ENCODE assay signal across 8 cellular contexts in the genomic region with DNA sequence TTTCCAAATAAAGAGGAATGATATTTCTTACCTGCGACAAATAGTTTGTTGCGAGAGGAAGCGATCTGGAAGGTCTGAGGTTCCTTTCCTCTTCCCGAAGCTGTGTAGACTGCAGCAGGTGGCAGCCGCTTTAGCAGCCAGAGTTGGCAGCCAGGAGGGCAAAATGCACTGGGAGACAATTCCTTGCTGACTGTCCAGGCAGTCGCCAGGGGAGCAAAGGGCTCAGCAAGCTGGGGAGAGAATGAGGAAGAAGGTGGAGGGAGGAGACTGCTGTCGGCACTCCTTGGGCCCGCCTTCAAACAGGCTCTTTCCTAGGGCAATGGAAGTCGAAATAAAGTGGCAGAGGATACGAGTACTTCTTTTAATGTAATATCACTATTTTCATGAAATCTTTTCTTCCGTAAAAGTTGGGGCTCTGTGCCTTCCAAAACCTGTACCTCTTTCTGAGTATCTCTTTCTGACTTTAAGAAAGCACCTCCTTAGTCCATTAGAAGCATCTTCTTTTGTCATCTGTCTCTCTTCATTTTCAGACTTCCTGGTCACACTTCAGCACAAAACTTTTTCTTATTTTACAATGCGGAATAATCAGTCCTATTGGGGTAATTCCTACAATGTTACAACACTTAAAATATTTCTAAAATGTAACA. TPM values are rescaled to one million over a fixed set of nuclear protein-coding genes. Genes with fewer than 3 reads are reported as not detected.
DNase-seq lines count a peak whose midpoint lies in the region; ATAC-seq and TF ChIP-seq lines count a peak whose summit lies in the region.

Gene IL18 (minus strand): TSS at position 220 of the 647 bp plus-strand sequence. CDS start 9,041 bp downstream, outside the sequence.

- CTCF ChIA-PET in activated naive CD4-positive, alpha-beta T cell treated with anti-CD3 and anti-CD28 coated beads, Interleukin-2, amount 10 ng/mL, durations not matched to agents 7 days and 5 days (lab: Charles Lee): interaction anchor here (2.1 kb wide), 1 partner anchor 12 kb away, joined by 6 read pairs; the partner anchor contains the start of gene BCO2

- no peaks in the 10 kb centered on the region for H3K36me3 ChIP-seq in colonic mucosa
- H3K36me3 ChIP-seq in aorta (ENCODE audit: control insufficient read depth in 1 of 2, insufficient read depth in 2 of 2, low read length in 1 of 2): no peaks in the 10 kb centered on the region
- no peaks in the 10 kb centered on the region for H3K36me3 ChIP-seq in effector memory CD4-positive, alpha-beta T cell (ENCODE audit: control insufficient read depth, insufficient read depth, low read length)

- 59 to 63% methylated on average over 12 of the region's 12 CpGs for WGBS in aorta, 2 donors

- H3K4me3 Mint-ChIP-seq in activated naive CD4-positive, alpha-beta T cell treated with anti-CD3 and anti-CD28 coated beads, Interleukin-2, amount 10 ng/mL, durations not matched to agents 7 days and 5 days: peak within 1 kb of the TSS; percentile 21
- peak within 1 kb of the TSS; percentile 75 for H3K4me3 Mint-ChIP-seq in memory B cell

- no peak for ATAC-seq in memory B cell (ENCODE audit: low read depth)
- ATAC-seq in aorta (ENCODE audit: low FRiP score): peak; percentile 59

- DNase-seq in activated naive CD4-positive, alpha-beta T cell treated with anti-CD3 and anti-CD28 coated beads, Interleukin-2, amount 10 ng/mL, durations not matched to agents 7 days and 5 days: no peak
- no peak for DNase-seq in activated naive CD4-positive, alpha-beta T cell (lab: John Stamatoyannopoulos, UW)
- peak; percentile 89 for DNase-seq in colonic mucosa
- DNase-seq in memory B cell (ENCODE audit: low spot score in 2 of 2): no peak
- DNase-seq in aorta: peak in 1 of 2 donors; percentile 75
- DNase-seq in effector memory CD4-positive, alpha-beta T cell: no peak
- DNase-seq in HuH-7.5 (ENCODE audit: low spot score): no peak
- DNase-seq in NCI-H82 (lab: John Stamatoyannopoulos, UW): no peak

- no peak for TF ChIP-seq CTCF in colonic mucosa (IDR thresholded peaks at IDR 0.05)

- H3K4me3 ChIP-seq in colonic mucosa (peak within 1 kb of the TSS; percentile 28), aorta (ENCODE audit: low read length in 2 of 2) (no peak within 1 kb of the TSS)
- H3K4me3 ChIP-seq in effector memory CD4-positive, alpha-beta T cell (ENCODE audit: insufficient read depth, low read depth, low read length, poor library complexity, severe bottlenecking): no peak within 1 kb of the TSS

- peaks cover 21% of the 10 kb centered on the region for H3K27me3 Mint-ChIP-seq in activated naive CD4-positive, alpha-beta T cell treated with anti-CD3 and anti-CD28 coated beads, Interleukin-2, amount 10 ng/mL, durations not matched to agents 7 days and 5 days
- H3K27me3 Mint-ChIP-seq in memory B cell: peaks cover 7% of the 10 kb centered on the region

- H3K27ac ChIP-seq in colonic mucosa (peak within 1 kb of the TSS; percentile 79), aorta (ENCODE audit: low read depth in 1 of 2, low read length in 2 of 2) (no peak within 1 kb of the TSS)
- no peak within 1 kb of the TSS for H3K27ac ChIP-seq in effector memory CD4-positive, alpha-beta T cell (ENCODE audit: insufficient read depth, low read length, poor library complexity, severe bottlenecking)

- H3K4me1 Mint-ChIP-seq in activated naive CD4-positive, alpha-beta T cell treated with anti-CD3 and anti-CD28 coated beads, Interleukin-2, amount 10 ng/mL, durations not matched to agents 7 days and 5 days: peaks cover 4% of the 10 kb centered on the region
- H3K4me1 Mint-ChIP-seq in memory B cell: peaks cover 10% of the 10 kb centered on the region

- H3K9me3 ChIP-seq in colonic mucosa (no peaks in the 10 kb centered on the region), aorta (ENCODE audit: control insufficient read depth, low read length) (no peaks in the 10 kb centered on the region)
- H3K9me3 ChIP-seq in effector memory CD4-positive, alpha-beta T cell (ENCODE audit: control insufficient read depth, low read length): no peaks in the 10 kb centered on the region

- H3K27ac Mint-ChIP-seq in activated naive CD4-positive, alpha-beta T cell treated with anti-CD3 and anti-CD28 coated beads, Interleukin-2, amount 10 ng/mL, durations not matched to agents 7 days and 5 days: no peak within 1 kb of the TSS
- H3K27ac Mint-ChIP-seq in memory B cell: no peak within 1 kb of the TSS

- no peaks in the 10 kb centered on the region for H3K9me3 Mint-ChIP-seq in activated naive CD4-positive, alpha-beta T cell treated with anti-CD3 and anti-CD28 coated beads, Interleukin-2, amount 10 ng/mL, durations not matched to agents 7 days and 5 days
- H3K9me3 Mint-ChIP-seq in memory B cell: no peaks in the 10 kb centered on the region

- H3K27me3 ChIP-seq in colonic mucosa (no peaks in the 10 kb centered on the region), aorta (ENCODE audit: control insufficient read depth in 1 of 2, insufficient read depth in 2 of 2, low read length in 1 of 2) (no peaks in the 10 kb centered on the region)
- no peaks in the 10 kb centered on the region for H3K27me3 ChIP-seq in effector memory CD4-positive, alpha-beta T cell (replicated peaks; ENCODE audit: control insufficient read depth, insufficient read depth, low read length, poor library complexity, severe bottlenecking)

- intact Hi-C loops in colonic mucosa (cut with DNase I): no loop called here
- intact Hi-C loops in aorta (cut with DNase I): no loop called here

- peak within 1 kb of the TSS in 1 of 2 donors; percentile 76 for H3K9ac ChIP-seq in colonic mucosa (ENCODE audit: low read depth in 2 of 2, low read length in 2 of 2)

- H3K4me1 ChIP-seq in colonic mucosa (peaks cover 7% of the 10 kb centered on the region), aorta (ENCODE audit: control insufficient read depth in 1 of 2, insufficient read depth in 2 of 2, low read length in 2 of 2) (no peaks in the 10 kb centered on the region)
- H3K4me1 ChIP-seq in effector memory CD4-positive, alpha-beta T cell (ENCODE audit: control insufficient read depth, insufficient read depth, low read length, poor library complexity, severe bottlenecking): no peaks in the 10 kb centered on the region

- H3K36me3 Mint-ChIP-seq in activated naive CD4-positive, alpha-beta T cell treated with anti-CD3 and anti-CD28 coated beads, Interleukin-2, amount 10 ng/mL, durations not matched to agents 7 days and 5 days: no peaks in the 10 kb centered on the region
- H3K36me3 Mint-ChIP-seq in memory B cell: peaks cover 8% of the 10 kb centered on the region

RNA-seq across cellular contexts. Expression of gene IL18, which starts in this region (rescaled TPM):
- total RNA-seq in colonic mucosa (10 to 100 TPM; 42.3 to 63.4 TPM), aorta (10 to 100 TPM; 11.1 to 17.1 TPM)
- 10 to 100 TPM in 1 of 2 donors, 1 to 10 TPM in 1; 4.1 to 29.8 TPM for polyA plus RNA-seq in aorta
